ENCODE assay signal across 8 cellular contexts in genomic region chr2:137969418-137969765, GRCh38. TPM values are rescaled to one million over a fixed set of nuclear protein-coding genes. Genes with fewer than 3 reads are reported as not detected.
DNase-seq lines count a peak whose midpoint lies in the region; ATAC-seq and TF ChIP-seq lines count a peak whose summit lies in the region.
"Had no signal": no experiment of that assay in that cellular context is flagged by ENCODE, and none has a peak within 500 bp of the region (broad histone marks: within the 10 kb centered on the region; RNA-seq: fewer than 3 reads in every experiment).

No MANE protein-coding gene starts in this region.

- WGBS in heart left ventricle, 4 donors = 0 to 4% (median 1%) methylated on average over 1 of the region's 1 CpG
- no CpG with 5 or more reads among the region's 1 CpG for WGBS in neuronal stem cell (ENCODE audit: extremely low coverage in 2 of 2, insufficient read length in 2 of 2, insufficient replicate concordance in 1 of 2), 2 donors

- no peak overlapping the region for H3K23ac ChIP-seq in neuronal stem cell (ENCODE audit: low read depth, low read length, poor library complexity)

- H3K18ac ChIP-seq in neuronal stem cell (ENCODE audit: low read length) = no peak overlapping the region

- H3K27me3 ChIP-seq in heart left ventricle (no peaks in the 10 kb centered on the region), tibial artery (no peaks in the 10 kb centered on the region), neuronal stem cell (ENCODE audit: control insufficient read depth in 3 of 3, insufficient read depth in 3 of 3, low read depth in 1 of 3, low read length in 3 of 3) (no peaks in the 10 kb centered on the region)

- no peak overlapping the region for H3K14ac ChIP-seq in neuronal stem cell (ENCODE audit: low read length)

- no peak overlapping the region for H3K4me3 ChIP-seq in LNCaP clone FGC (ENCODE audit: low read depth, low read length)
- H3K4me3 ChIP-seq in heart left ventricle = no peak overlapping the region
- no peak overlapping the region for H3K4me3 ChIP-seq in tibial artery
- H3K4me3 ChIP-seq in neuronal stem cell (ENCODE audit: low read length in 2 of 2) = no peak overlapping the region

- no peaks in the 10 kb centered on the region for H3K9me3 ChIP-seq in heart left ventricle
- H3K9me3 ChIP-seq in tibial artery = no peaks in the 10 kb centered on the region
- no peaks in the 10 kb centered on the region for H3K9me3 ChIP-seq in neuronal stem cell (replicated peaks in 1 of 2; ENCODE audit: control insufficient read depth in 2 of 2, insufficient read depth in 1 of 2, low read depth in 1 of 2, low read length in 2 of 2)

- H2BK5ac ChIP-seq in neuronal stem cell (ENCODE audit: low read length) = no peak overlapping the region

- no peak for TF ChIP-seq CTCF in LNCaP clone FGC (IDR thresholded peaks at IDR 0.05; ENCODE audit: control insufficient read depth, extremely low read depth, insufficient read depth)
- no peak for TF ChIP-seq CTCF in heart left ventricle (IDR thresholded peaks at IDR 0.05)
- no peak for TF ChIP-seq CTCF in tibial artery (IDR thresholded peaks at IDR 0.05)

- DNase-seq in LNCaP clone FGC (ENCODE audit: low read depth) (peak; percentile 18), T1000 (lab: John Stamatoyannopoulos, UW) (peak; percentile 3), heart left ventricle (peak in 2 of 5 donors; percentile 39 to 43), tibial artery (no peak), neuronal stem cell (ENCODE audit: low spot score) (no peak)
- DNase-seq in activated CD4-positive, alpha-beta T cell treated with anti-CD3 and anti-CD28 coated beads for 48 hours = no peak
- no peak for DNase-seq in activated CD8-positive, alpha-beta memory T cell treated with anti-CD3 and anti-CD28 coated beads, Interleukin-2, amount 50 U/mL, for 48 hours

- peaks cover 0 to 38% (median 7%) of the 10 kb centered on the region in 12 donors for H3K4me1 ChIP-seq in heart left ventricle
- peaks cover 0 to 42% (median 12%) of the 10 kb centered on the region in 4 donors for H3K4me1 ChIP-seq in tibial artery
- H3K4me1 ChIP-seq in neuronal stem cell (ENCODE audit: control insufficient read depth in 2 of 2, insufficient read depth in 1 of 2, low read depth in 1 of 2, low read length in 2 of 2) = peaks cover 0 to 3% of the 10 kb centered on the region in 2 donors

- no peak overlapping the region for H3K9ac ChIP-seq in neuronal stem cell (ENCODE audit: low read depth, low read length, poor library complexity)

- ATAC-seq in heart left ventricle = peak; percentile 81 to 93 (median 90)

- no peak overlapping the region for H2AK5ac ChIP-seq in neuronal stem cell (ENCODE audit: low read depth, low read length)

- H2BK15ac ChIP-seq in neuronal stem cell (ENCODE audit: low read length) = no peak overlapping the region

- H3K4ac ChIP-seq in neuronal stem cell (ENCODE audit: low read length) = no peak overlapping the region

- intact Hi-C loops in heart left ventricle (cut with DNase I) (loop anchor here in 1 of 10 donors (10.0 kb wide), 1 partner anchor 535 kb away; the partner anchor contains the start of gene SPOPL), tibial artery (cut with DNase I; ENCODE audit: low total_unique reads) (no loop called here)

- no peak overlapping the region for H3K4me2 ChIP-seq in neuronal stem cell (ENCODE audit: insufficient read depth, low read length, poor library complexity, severe bottlenecking)

- no peak overlapping the region for H4K8ac ChIP-seq in neuronal stem cell (ENCODE audit: low read depth, low read length)

- no peaks in the 10 kb centered on the region for H3K79me1 ChIP-seq in neuronal stem cell (ENCODE audit: low read depth, low read length)

- H2AFZ ChIP-seq in neuronal stem cell (ENCODE audit: low read length) = no peak overlapping the region

- TF ChIP-seq POLR2A in heart left ventricle (IDR thresholded peaks at IDR 0.05) = no peak

- H3K27ac ChIP-seq in heart left ventricle (peak overlapping the region in 8 of 12 donors; percentile 20 to 94 (median 44)), tibial artery (peak overlapping the region; percentile 1 to 76), neuronal stem cell (replicated peaks; ENCODE audit: low read length) (no peak overlapping the region)

- no peak overlapping the region for H2BK12ac ChIP-seq in neuronal stem cell (ENCODE audit: low read length)

- H2BK120ac ChIP-seq in neuronal stem cell (ENCODE audit: low read depth, low read length) = no peak overlapping the region

- H3K36me3 ChIP-seq in heart left ventricle = peaks cover 0 to 33% (median 4%) of the 10 kb centered on the region in 9 donors
- H3K36me3 ChIP-seq in tibial artery = peaks cover 0 to 18% (median 17%) of the 10 kb centered on the region in 3 donors
- no peaks in the 10 kb centered on the region for H3K36me3 ChIP-seq in neuronal stem cell (replicated peaks in 1 of 2; ENCODE audit: control insufficient read depth in 2 of 2, insufficient read depth in 2 of 2, low read length in 2 of 2)

- no peak overlapping the region for H4K91ac ChIP-seq in neuronal stem cell (ENCODE audit: low read depth, low read length, poor library complexity)

RNA-seq across cellular contexts. Expression of gene HNMT, which starts 5.1 kb away (rescaled TPM):
- total RNA-seq in heart left ventricle = 10 to 100 TPM in 6 of 9 donors, 1 to 10 TPM in 3; 7.5 to 38.1 (median 10.4) TPM
- polyA plus RNA-seq in heart left ventricle = 1 to 10 TPM; 4.5 to 8.2 TPM
- polyA plus RNA-seq in neuronal stem cell (2013, experiment 1 of 2) = 4.9 TPM
- 4.1 TPM for polyA plus RNA-seq in neuronal stem cell (2013, experiment 2 of 2)
- polyA plus RNA-seq: neural cell had no signal

Comparison
In these comparisons a context has a peak if more than half of its experiments do, and no peak if none do; other contexts are left out.
1. DNase-seq: peak in LNCaP clone FGC (single experiment) and T1000 (single experiment); none in tibial artery (0 of 2), activated CD4-positive, alpha-beta T cell treated with anti-CD3 and anti-CD28 coated beads for 48 hours (single experiment), neuronal stem cell (single experiment) and activated CD8-positive, alpha-beta memory T cell treated with anti-CD3 and anti-CD28 coated beads, Interleukin-2, amount 50 U/mL, for 48 hours (single experiment).